In the genomic region with DNA sequence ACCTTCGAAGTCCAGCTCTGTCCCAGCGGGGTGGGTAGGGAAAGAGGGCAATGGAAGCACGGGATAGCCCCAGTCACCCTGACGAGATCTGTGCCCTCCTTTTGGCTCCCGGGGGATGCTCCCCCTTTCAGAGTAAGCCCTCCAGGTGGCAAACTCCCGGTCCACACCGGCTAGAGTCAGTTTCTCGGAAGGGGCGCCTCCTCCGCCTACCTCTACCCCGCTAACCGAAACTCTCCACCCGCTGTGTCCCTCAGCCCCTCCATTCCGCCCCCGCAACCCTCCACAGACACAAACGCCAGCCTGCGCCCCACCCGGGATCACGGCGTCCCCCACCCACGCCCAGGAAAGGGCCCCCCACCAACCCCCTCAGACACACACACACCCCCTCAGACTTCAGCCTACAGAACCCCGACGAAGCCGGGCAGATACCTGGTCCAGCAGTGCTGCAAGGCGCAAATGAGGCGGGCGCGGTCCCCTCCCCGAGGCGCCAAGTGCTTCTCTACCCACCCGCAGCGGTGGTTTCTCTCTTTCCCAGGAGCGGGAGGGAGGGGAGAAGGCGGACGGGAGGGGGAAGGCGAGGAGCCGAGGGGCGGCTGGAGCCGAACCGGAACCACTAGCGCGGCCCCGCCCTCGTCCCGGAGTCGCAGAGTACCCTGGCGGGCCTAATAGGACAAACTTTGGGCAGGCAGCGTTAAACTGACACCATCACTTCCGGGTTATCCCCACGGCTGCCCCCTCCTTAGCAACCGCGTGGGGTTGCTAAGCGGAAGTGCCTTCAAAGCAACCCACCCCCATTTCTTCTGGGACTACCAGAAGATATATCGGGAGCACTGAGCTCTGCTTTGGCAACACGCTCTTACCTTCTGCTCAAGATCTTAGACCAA, we compare ENCODE assay signal across 8 cellular contexts. TPM values are rescaled to one million over a fixed set of nuclear protein-coding genes. Genes with fewer than 3 reads are reported as not detected.
DNase-seq lines count a peak whose midpoint lies in the region; ATAC-seq and TF ChIP-seq lines count a peak whose summit lies in the region.

Gene CSNK1G1 (minus strand): TSS at position 615 of the 884 bp plus-strand sequence. CDS start 55,674 bp downstream, outside the sequence.

- peak in 1 of 4 donors; percentile 27 for TF ChIP-seq POLR2A in esophagus squamous epithelium (IDR thresholded peaks at IDR 0.05)

- peak within 1 kb of the TSS; percentile 96 for H3K4me3 ChIP-seq in Karpas-422 (ENCODE audit: low read length)
- peak within 1 kb of the TSS; percentile 68 to 80 (median 72) for H3K4me3 ChIP-seq in esophagus squamous epithelium

- peak within 1 kb of the TSS; percentile 96 for H3K9ac ChIP-seq in Karpas-422 (ENCODE audit: low read length)

- no peaks in the 10 kb centered on the region; the same call in 1 of the 2 replicates for H4K20me1 ChIP-seq in Karpas-422 (ENCODE audit: insufficient read depth, low read depth, low read length)

- peaks cover 34% of the 10 kb centered on the region for H3K4me1 ChIP-seq in Karpas-422 (ENCODE audit: low read length)
- peaks cover 3 to 30% (median 11%) of the 10 kb centered on the region in 3 donors for H3K4me1 ChIP-seq in esophagus squamous epithelium

- peak within 1 kb of the TSS; percentile 98 for H3K4me2 ChIP-seq in Karpas-422 (ENCODE audit: low read depth, low read length, poor library complexity, severe bottlenecking)

- intact Hi-C loops in esophagus squamous epithelium (cut with DNase I) = loop anchor here (10.0 kb wide), 2 partner anchors 141 to 201 kb away; partner anchors contain the start of gene SNX22

- H3K27ac ChIP-seq in Karpas-422 (ENCODE audit: low read length) (peak within 1 kb of the TSS; percentile 89), esophagus squamous epithelium (peak within 1 kb of the TSS; percentile 79 to 89 (median 81))

- DNase-seq in DMS53 (lab: John Stamatoyannopoulos, UW) (peak; percentile 96), Karpas-422 (peak; percentile 98), RKO (ENCODE audit: low spot score) (peak; percentile 98), activated T-helper 1 cell treated with Interleukin-2 at 50 U/mL for 16 hours (ENCODE audit: low read depth) (peak; percentile 87), esophagus squamous epithelium (lab: John Stamatoyannopoulos, UW) (peak; percentile 57), myocyte (ENCODE audit: low read depth) (peak; percentile 99)
- DNase-seq in stimulated activated CD8-positive, alpha-beta memory T cell treated with anti-CD3 and anti-CD28 coated beads, Interleukin-7, amount 100 ng/mL, for 48 hours (ENCODE audit: extremely low read depth in 1 of 2, low read depth in 1 of 2) = peak; percentile 84 to 92

- peaks cover 56% of the 10 kb centered on the region for H3K79me2 ChIP-seq in Karpas-422 (ENCODE audit: low read length)

- peak; percentile 90 for ATAC-seq in GM21825 (IDR thresholded peaks at IDR 0.05; ENCODE audit: unreplicated experiment)

- no peaks in the 10 kb centered on the region for H3K9me3 ChIP-seq in Karpas-422 (ENCODE audit: low read length)
- H3K9me3 ChIP-seq in esophagus squamous epithelium = no peaks in the 10 kb centered on the region

- H3K36me3 ChIP-seq in Karpas-422 (ENCODE audit: insufficient read depth, low read length) = no peaks in the 10 kb centered on the region
- H3K36me3 ChIP-seq in esophagus squamous epithelium = peaks cover 0 to 7% (median 0%) of the 10 kb centered on the region in 3 donors

- no peak for TF ChIP-seq CTCF in esophagus squamous epithelium (IDR thresholded peaks at IDR 0.05)

- WGBS in esophagus squamous epithelium, 2 donors = 0% methylated on average over 8 to 17 of the region's 55 CpGs

- peak within 1 kb of the TSS; percentile 63 for H2AFZ ChIP-seq in Karpas-422 (ENCODE audit: low read length)

- no peaks in the 10 kb centered on the region for H3K27me3 ChIP-seq in Karpas-422 (ENCODE audit: low read length)
- no peaks in the 10 kb centered on the region for H3K27me3 ChIP-seq in esophagus squamous epithelium

- H3K9me2 ChIP-seq in Karpas-422 (replicated peaks; ENCODE audit: insufficient read depth, low read length) = no peaks in the 10 kb centered on the region

RNA-seq across cellular contexts. Expression of gene CSNK1G1, which starts in this region (rescaled TPM):
- 29.1 and 37.1 TPM in 2 replicates for total RNA-seq in Karpas-422 (2014; rRNA removed; shearing (Covaris generic); ENCODE audit: low replicate concordance)
- total RNA-seq in esophagus squamous epithelium = 10 to 100 TPM; 15.0 to 21.4 (median 16.8) TPM
- 19.3 and 22.1 TPM in 2 replicates for total RNA-seq in myocyte
- polyA plus RNA-seq in myocyte (2012) = 10.8 TPM

Comparison
In these comparisons a context has a peak if more than half of its experiments do, and no peak if none do; other contexts are left out.
1. Peak in every context shown above with its lines: DNase-seq, ATAC-seq, H3K4me3 ChIP-seq and H3K27ac ChIP-seq.